Comparison of ENCODE assay signal across 1 cellular context in the genomic region with DNA sequence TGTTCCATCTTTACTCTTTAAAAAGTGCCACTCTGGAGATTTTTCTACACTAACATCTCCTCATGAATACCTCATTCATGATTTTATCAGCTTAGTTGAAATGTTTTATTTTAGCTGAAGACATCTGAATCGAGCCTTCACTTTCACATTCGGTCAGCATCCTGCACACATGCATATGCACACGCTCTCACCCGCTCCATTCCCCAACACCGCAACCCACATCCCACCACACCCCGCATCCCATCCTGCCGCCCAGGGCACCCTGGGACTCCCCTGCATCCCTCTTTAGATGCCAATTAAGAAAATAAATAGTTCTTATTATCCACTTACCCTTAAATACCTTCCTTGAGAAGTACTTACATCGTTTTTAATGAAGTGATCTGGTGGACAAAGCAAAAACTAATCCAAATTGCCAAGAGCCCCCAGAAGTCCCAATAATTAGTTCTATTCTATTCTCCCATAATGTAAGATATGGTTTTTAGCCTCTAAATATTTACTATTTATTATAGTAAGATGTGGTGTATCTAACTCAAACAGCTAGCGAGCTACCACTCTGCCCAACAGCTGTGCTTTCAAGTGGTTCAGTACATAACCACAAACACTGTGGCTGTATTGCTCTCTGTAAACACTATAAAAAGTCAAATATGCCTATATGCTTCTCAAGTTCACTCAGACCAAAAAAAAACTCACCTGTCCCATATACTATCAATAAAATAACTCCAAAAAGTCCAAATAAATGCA.
A peak's percentile ranks its signal among the peaks of the same experiment; 100 is the strongest.
TF ChIP-seq lines count a peak whose summit lies in the region.

No MANE protein-coding gene starts in this region.

TF ChIP-seq in H1, 55 proteins besides CTCF, POLR2A, EP300 and RAD21:
- TF ChIP-seq POU5F1 (IDR thresholded peaks at IDR 0.05; ENCODE audit: low read depth, low read length): 0 out of 2 replicates have a peak, but pooled peaks have one; percentile 34
- no peak for TF ChIP-seq TEAD4 (IDR thresholded peaks at IDR 0.05; ENCODE audit: low read depth, low read length)
